ENCODE assay signal across 8 cellular contexts in genomic region chr3:38136807-38137614, GRCh38. TPM values are rescaled to one million over a fixed set of nuclear protein-coding genes. Genes with fewer than 3 reads are reported as not detected.
DNase-seq lines count a peak whose midpoint lies in the region; ATAC-seq and TF ChIP-seq lines count a peak whose summit lies in the region.

Gene ACAA1, minus strand, starts transcription at chr3:38137127. Its CDS starts 92 bp downstream, at chr3:38137035.

- no peaks in the 10 kb centered on the region for H3K27me3 ChIP-seq in SK-N-SH (ENCODE audit: insufficient read depth)
- H3K27me3 ChIP-seq in gastroesophageal sphincter: no peaks in the 10 kb centered on the region

- H3K79me2 ChIP-seq in SK-N-SH (ENCODE audit: insufficient read depth): peaks cover 43% of the 10 kb centered on the region

- TF ChIP-seq RAD21 in SK-N-SH (IDR thresholded peaks at IDR 0.05; ENCODE audit: low read length): no peak

- WGBS in SK-N-SH (ENCODE audit: low lambda C conversion rate): under 1% methylated on average over 16 of the region's 62 CpGs
- 0 to 2% methylated on average over 8 to 15 of the region's 62 CpGs for WGBS in gastroesophageal sphincter (ENCODE audit: low coverage in 1 of 2), 2 donors

- peak within 1 kb of the TSS; percentile 89 to 94 for H3K4me3 ChIP-seq in SK-N-SH (ENCODE audit: low read depth in 2 of 2, low read length in 1 of 2)
- peak within 1 kb of the TSS; percentile 79 to 96 for H3K4me3 ChIP-seq in gastroesophageal sphincter

- H3F3A ChIP-seq in SK-N-SH (replicated peaks; ENCODE audit: insufficient read depth): peaks cover 2% of the 10 kb centered on the region

- peak; percentile 85 for ATAC-seq in HG02571 (IDR thresholded peaks at IDR 0.05; ENCODE audit: unreplicated experiment)
- peak; percentile 98 for ATAC-seq in gastroesophageal sphincter

- POLR2A ChIA-PET in SK-N-SH (lab: Yijun Ruan, JAX): interaction anchor here (0.5 to 2.7 kb wide), 11 partner anchors 16 to 210 kb away, joined by 3 to 25 read pairs (median 3); partner anchors contain the start of genes OXSR1, PLCD1 and XYLB

- H3K4me1 ChIP-seq in SK-N-SH (ENCODE audit: control insufficient read depth in 1 of 2, insufficient read depth in 2 of 2, low read depth in 1 of 2, low read length in 1 of 2) (peaks cover 16 to 31% of the 10 kb centered on the region in 2 experiments; a peak in 2 of 4 replicates), gastroesophageal sphincter (peaks cover 5 to 64% (median 21%) of the 10 kb centered on the region in 3 donors)

- TF ChIP-seq POLR2A in gastroesophageal sphincter (IDR thresholded peaks at IDR 0.05): peak; percentile 68 to 70

- H2AFZ ChIP-seq in SK-N-SH (ENCODE audit: low read depth): peak within 1 kb of the TSS; percentile 99

- CTCF ChIA-PET in SK-N-SH (lab: Yijun Ruan, JAX): interaction anchor here (0.6 to 2.5 kb wide), 9 partner anchors 11 to 359 kb away, joined by 3 to 9 read pairs (median 4); partner anchors contain the start of genes EXOG and OXSR1

- DNase-seq in GM04504 (ENCODE audit: low read depth): peak; percentile 97
- DNase-seq in NCI-H1048 (lab: John Stamatoyannopoulos, UW): peak; percentile 97
- DNase-seq in SK-N-SH: peak; percentile 98
- DNase-seq in activated naive CD4-positive, alpha-beta T cell treated with anti-CD3 and anti-CD28 coated beads, Interleukin-2, amount 50 U/mL, for 16 hours: peak; percentile 99
- peak; percentile 96 for DNase-seq in non-pigmented ciliary epithelial cell (ENCODE audit: low read depth)
- DNase-seq in superior temporal gyrus (ENCODE audit: extremely low spot score): peak; percentile 98

- H3K4me2 ChIP-seq in SK-N-SH: peak within 1 kb of the TSS; percentile 99

- no peaks in the 10 kb centered on the region for H3K9me2 ChIP-seq in SK-N-SH

- H3K27ac ChIP-seq in SK-N-SH (ENCODE audit: low read depth in 2 of 2, low read length in 1 of 2) (peak within 1 kb of the TSS; percentile 89 to 91), gastroesophageal sphincter (peak within 1 kb of the TSS; percentile 87 to 96 (median 93))

- TF ChIP-seq EP300 in SK-N-SH (IDR thresholded peaks at IDR 0.05; ENCODE audit: borderline replicate concordance in 1 of 2, low read depth in 1 of 2, low read length in 1 of 2) (no peak), gastroesophageal sphincter (IDR thresholded peaks at IDR 0.05) (no peak)

- H4K20me1 ChIP-seq in SK-N-SH (ENCODE audit: insufficient read depth): 0 out of 2 replicates have a peak, but pooled peaks cover 13% of the 10 kb centered on the region

- H3K36me3 ChIP-seq in SK-N-SH (replicated peaks in 1 of 2; ENCODE audit: control insufficient read depth in 1 of 2, insufficient read depth in 2 of 2, low read length in 1 of 2): peaks cover 10 to 43% of the 10 kb centered on the region in 2 experiments
- peaks cover 0 to 53% of the 10 kb centered on the region in 2 donors for H3K36me3 ChIP-seq in gastroesophageal sphincter

- H3K9ac ChIP-seq in SK-N-SH: peak within 1 kb of the TSS; percentile 89

- H3K9me3 ChIP-seq in SK-N-SH: no peaks in the 10 kb centered on the region
- H3K9me3 ChIP-seq in gastroesophageal sphincter: no peaks in the 10 kb centered on the region

- TF ChIP-seq CTCF in SK-N-SH (IDR thresholded peaks at IDR 0.05): no peak
- TF ChIP-seq CTCF in gastroesophageal sphincter (IDR thresholded peaks at IDR 0.05): peak in 1 of 4 experiments; percentile 32

TF ChIP-seq in SK-N-SH, 30 proteins besides CTCF, POLR2A, EP300 and RAD21 (continues in another document):
- TF ChIP-seq POLR2AphosphoS5 (IDR thresholded peaks at IDR 0.05; ENCODE audit: low read depth, low read length): peak; percentile 97
- TF ChIP-seq SIN3A (IDR thresholded peaks at IDR 0.05; ENCODE audit: borderline replicate concordance, low read depth, low read length): peak; percentile 29; the same call in 1 of the 2 replicates
- TF ChIP-seq GABPA (IDR thresholded peaks at IDR 0.05; ENCODE audit: low read depth): peak; percentile 68
- TF ChIP-seq RFX5 (IDR thresholded peaks at IDR 0.05; ENCODE audit: low read length): no peak
- no peak for TF ChIP-seq RCOR1 (IDR thresholded peaks at IDR 0.05; ENCODE audit: low read length)
- peak; percentile 67 for TF ChIP-seq TAF1 (IDR thresholded peaks at IDR 0.05; ENCODE audit: borderline replicate concordance, low read depth, low read length)
- TF ChIP-seq, protein P1, sequence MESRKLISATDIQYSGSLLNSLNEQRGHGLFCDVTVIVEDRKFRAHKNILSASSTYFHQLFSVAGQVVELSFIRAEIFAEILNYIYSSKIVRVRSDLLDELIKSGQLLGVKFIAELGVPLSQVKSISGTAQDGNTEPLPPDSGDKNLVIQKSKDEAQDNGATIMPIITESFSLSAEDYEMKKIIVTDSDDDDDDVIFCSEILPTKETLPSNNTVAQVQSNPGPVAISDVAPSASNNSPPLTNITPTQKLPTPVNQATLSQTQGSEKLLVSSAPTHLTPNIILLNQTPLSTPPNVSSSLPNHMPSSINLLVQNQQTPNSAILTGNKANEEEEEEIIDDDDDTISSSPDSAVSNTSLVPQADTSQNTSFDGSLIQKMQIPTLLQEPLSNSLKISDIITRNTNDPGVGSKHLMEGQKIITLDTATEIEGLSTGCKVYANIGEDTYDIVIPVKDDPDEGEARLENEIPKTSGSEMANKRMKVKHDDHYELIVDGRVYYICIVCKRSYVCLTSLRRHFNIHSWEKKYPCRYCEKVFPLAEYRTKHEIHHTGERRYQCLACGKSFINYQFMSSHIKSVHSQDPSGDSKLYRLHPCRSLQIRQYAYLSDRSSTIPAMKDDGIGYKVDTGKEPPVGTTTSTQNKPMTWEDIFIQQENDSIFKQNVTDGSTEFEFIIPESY (IDR thresholded peaks at IDR 0.05; ENCODE audit: borderline replicate concordance, low read depth): no peak
- TF ChIP-seq, protein P2, sequence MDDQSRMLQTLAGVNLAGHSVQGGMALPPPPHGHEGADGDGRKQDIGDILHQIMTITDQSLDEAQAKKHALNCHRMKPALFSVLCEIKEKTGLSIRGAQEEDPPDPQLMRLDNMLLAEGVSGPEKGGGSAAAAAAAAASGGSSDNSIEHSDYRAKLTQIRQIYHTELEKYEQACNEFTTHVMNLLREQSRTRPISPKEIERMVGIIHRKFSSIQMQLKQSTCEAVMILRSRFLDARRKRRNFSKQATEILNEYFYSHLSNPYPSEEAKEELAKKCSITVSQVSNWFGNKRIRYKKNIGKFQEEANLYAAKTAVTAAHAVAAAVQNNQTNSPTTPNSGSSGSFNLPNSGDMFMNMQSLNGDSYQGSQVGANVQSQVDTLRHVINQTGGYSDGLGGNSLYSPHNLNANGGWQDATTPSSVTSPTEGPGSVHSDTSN (IDR thresholded peaks at IDR 0.05): peak; percentile 91
- no peak for TF ChIP-seq MAX (IDR thresholded peaks at IDR 0.05; ENCODE audit: low read depth)
- no peak for TF ChIP-seq MEF2A (IDR thresholded peaks at IDR 0.05; ENCODE audit: borderline replicate concordance, low read depth)
- no peak for TF ChIP-seq FOSL2 (IDR thresholded peaks at IDR 0.05; ENCODE audit: borderline replicate concordance, low read depth)
- no peak for TF ChIP-seq YY1 (IDR thresholded peaks at IDR 0.05; ENCODE audit: low read depth)
- TF ChIP-seq JUND (IDR thresholded peaks at IDR 0.05): no peak
- TF ChIP-seq MXI1 (IDR thresholded peaks at IDR 0.05; ENCODE audit: low read depth, low read length): peak; percentile 37
- TF ChIP-seq, protein P3, sequence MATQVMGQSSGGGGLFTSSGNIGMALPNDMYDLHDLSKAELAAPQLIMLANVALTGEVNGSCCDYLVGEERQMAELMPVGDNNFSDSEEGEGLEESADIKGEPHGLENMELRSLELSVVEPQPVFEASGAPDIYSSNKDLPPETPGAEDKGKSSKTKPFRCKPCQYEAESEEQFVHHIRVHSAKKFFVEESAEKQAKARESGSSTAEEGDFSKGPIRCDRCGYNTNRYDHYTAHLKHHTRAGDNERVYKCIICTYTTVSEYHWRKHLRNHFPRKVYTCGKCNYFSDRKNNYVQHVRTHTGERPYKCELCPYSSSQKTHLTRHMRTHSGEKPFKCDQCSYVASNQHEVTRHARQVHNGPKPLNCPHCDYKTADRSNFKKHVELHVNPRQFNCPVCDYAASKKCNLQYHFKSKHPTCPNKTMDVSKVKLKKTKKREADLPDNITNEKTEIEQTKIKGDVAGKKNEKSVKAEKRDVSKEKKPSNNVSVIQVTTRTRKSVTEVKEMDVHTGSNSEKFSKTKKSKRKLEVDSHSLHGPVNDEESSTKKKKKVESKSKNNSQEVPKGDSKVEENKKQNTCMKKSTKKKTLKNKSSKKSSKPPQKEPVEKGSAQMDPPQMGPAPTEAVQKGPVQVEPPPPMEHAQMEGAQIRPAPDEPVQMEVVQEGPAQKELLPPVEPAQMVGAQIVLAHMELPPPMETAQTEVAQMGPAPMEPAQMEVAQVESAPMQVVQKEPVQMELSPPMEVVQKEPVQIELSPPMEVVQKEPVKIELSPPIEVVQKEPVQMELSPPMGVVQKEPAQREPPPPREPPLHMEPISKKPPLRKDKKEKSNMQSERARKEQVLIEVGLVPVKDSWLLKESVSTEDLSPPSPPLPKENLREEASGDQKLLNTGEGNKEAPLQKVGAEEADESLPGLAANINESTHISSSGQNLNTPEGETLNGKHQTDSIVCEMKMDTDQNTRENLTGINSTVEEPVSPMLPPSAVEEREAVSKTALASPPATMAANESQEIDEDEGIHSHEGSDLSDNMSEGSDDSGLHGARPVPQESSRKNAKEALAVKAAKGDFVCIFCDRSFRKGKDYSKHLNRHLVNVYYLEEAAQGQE (IDR thresholded peaks at IDR 0.05; ENCODE audit: low read depth, low read length): 0 out of 2 replicates have a peak, but pooled peaks have one; percentile 9
- peak; percentile 62 for TF ChIP-seq NRF1 (IDR thresholded peaks at IDR 0.05; ENCODE audit: low read depth, low read length)
- TF ChIP-seq, protein P4, sequence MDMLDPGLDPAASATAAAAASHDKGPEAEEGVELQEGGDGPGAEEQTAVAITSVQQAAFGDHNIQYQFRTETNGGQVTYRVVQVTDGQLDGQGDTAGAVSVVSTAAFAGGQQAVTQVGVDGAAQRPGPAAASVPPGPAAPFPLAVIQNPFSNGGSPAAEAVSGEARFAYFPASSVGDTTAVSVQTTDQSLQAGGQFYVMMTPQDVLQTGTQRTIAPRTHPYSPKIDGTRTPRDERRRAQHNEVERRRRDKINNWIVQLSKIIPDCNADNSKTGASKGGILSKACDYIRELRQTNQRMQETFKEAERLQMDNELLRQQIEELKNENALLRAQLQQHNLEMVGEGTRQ (IDR thresholded peaks at IDR 0.05; ENCODE audit: borderline replicate concordance, low read depth, low read length): no peak
- no peak for TF ChIP-seq TCF12 (IDR thresholded peaks at IDR 0.05)
- peak; percentile 77; the same call in 1 of the 2 replicates for TF ChIP-seq ELF1 (IDR thresholded peaks at IDR 0.05)

RNA-seq across cellular contexts. Expression of gene ACAA1, which starts in this region (rescaled TPM):
- 86.4 and 101 TPM in 2 replicates for polyA plus RNA-seq in SK-N-SH (2012; rRNA removed)
- 60.4 and 61.4 TPM in 2 replicates for polyA plus RNA-seq in SK-N-SH (2012; cell fraction: cytosol; rRNA removed)
- polyA plus RNA-seq in SK-N-SH (2012; cell fraction: nucleus; rRNA removed): 220 and 261 TPM in 2 replicates
- 10 to 100 TPM; 28.3 to 46.6 (median 41.2) TPM for total RNA-seq in gastroesophageal sphincter

Comparison
In these comparisons a context has a peak if more than half of its experiments do, and no peak if none do; other contexts are left out.
1. Peak in every context shown above with its lines: DNase-seq, ATAC-seq, H3K4me3 ChIP-seq and H3K27ac ChIP-seq.